In the genomic region with DNA sequence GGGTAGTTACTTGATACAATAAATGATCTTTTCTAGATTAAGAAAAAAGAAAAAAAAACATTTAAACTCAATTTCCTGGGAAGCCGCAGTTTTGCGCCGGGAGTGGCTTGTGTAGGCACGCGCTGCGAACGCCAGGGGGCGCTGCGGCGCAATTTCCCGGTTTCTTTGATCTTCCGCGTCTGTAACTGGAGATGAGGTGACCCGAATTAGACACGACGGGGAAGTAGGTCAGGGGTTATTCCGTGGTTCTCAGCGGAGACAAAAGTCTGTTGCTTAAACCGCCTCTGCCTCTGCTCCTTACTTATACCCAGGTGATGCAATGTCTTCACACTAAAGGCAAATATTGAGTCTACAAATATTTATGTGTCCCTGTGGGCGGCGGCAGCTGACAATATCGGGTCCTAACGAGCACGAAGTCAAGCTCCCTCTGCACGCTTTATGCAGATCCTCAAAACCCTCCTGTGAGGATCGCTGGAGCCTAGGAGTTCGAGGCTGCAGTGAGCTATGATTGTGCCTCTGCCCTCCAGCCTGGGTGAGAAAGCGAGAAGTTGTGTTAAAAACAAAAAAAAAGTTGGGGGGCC, we compare ENCODE assay signal across 1 cellular context.
TF ChIP-seq lines count a peak whose summit lies in the region.

No MANE protein-coding gene starts in this region.

TF ChIP-seq in HepG2, 621 proteins besides CTCF, POLR2A, EP300 and RAD21 (continued from another document and continues in another):
- TF ChIP-seq, protein P1, sequence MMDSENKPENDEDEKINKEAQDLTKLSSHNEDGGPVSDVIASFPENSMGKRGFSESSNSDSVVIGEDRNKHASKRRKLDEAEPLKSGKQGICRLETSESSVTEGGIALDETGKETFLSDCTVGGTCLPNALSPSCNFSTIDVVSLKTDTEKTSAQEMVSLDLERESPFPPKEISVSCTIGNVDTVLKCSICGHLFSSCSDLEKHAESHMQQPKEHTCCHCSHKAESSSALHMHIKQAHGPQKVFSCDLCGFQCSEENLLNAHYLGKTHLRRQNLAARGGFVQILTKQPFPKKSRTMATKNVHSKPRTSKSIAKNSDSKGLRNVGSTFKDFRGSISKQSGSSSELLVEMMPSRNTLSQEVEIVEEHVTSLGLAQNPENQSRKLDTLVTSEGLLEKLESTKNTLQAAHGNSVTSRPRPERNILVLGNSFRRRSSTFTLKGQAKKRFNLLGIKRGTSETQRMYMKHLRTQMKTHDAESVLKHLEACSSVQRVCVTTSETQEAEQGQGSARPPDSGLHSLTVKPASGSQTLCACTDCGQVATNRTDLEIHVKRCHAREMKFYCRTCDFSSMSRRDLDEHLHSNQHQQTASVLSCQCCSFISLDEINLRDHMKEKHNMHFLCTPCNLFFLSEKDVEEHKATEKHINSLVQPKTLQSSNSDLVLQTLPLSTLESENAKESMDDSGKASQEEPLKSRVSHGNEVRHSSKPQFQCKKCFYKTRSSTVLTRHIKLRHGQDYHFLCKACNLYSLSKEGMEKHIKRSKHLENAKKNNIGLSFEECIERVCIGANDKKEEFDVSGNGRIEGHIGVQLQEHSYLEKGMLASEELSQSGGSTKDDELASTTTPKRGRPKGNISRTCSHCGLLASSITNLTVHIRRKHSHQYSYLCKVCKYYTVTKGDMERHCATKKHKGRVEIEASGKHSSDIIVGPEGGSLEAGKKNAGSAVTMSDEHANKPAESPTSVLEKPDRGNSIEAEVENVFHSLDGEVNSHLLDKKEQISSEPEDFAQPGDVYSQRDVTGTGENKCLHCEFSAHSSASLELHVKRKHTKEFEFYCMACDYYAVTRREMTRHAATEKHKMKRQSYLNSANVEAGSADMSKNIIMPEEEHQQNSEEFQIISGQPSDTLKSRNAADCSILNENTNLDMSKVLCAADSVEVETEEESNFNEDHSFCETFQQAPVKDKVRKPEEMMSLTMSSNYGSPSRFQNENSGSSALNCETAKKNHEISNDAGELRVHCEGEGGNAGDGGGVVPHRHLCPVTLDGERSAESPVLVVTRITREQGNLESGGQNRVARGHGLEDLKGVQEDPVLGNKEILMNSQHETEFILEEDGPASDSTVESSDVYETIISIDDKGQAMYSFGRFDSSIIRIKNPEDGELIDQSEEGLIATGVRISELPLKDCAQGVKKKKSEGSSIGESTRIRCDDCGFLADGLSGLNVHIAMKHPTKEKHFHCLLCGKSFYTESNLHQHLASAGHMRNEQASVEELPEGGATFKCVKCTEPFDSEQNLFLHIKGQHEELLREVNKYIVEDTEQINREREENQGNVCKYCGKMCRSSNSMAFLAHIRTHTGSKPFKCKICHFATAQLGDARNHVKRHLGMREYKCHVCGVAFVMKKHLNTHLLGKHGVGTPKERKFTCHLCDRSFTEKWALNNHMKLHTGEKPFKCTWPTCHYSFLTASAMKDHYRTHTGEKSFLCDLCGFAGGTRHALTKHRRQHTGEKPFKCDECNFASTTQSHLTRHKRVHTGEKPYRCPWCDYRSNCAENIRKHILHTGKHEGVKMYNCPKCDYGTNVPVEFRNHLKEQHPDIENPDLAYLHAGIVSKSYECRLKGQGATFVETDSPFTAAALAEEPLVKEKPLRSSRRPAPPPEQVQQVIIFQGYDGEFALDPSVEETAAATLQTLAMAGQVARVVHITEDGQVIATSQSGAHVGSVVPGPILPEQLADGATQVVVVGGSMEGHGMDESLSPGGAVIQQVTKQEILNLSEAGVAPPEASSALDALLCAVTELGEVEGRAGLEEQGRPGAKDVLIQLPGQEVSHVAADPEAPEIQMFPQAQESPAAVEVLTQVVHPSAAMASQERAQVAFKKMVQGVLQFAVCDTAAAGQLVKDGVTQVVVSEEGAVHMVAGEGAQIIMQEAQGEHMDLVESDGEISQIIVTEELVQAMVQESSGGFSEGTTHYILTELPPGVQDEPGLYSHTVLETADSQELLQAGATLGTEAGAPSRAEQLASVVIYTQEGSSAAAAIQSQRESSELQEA (CRISPR knock-in tag; IDR thresholded peaks at IDR 0.05; ENCODE audit: not compliant biosample characterization): no peak
- TF ChIP-seq FOXJ3 (CRISPR knock-in tag; IDR thresholded peaks at IDR 0.05; ENCODE audit: borderline replicate concordance) (peak; percentile 73; the same call in 1 of the 2 replicates), NFKBIZ (CRISPR knock-in tag; IDR thresholded peaks at IDR 0.05) (peak; percentile 64; the same call in 1 of the 2 replicates), ZFY (CRISPR knock-in tag; IDR thresholded peaks at IDR 0.05) (no peak), MYC (CRISPR knock-in tag; IDR thresholded peaks at IDR 0.05; ENCODE audit: borderline replicate concordance) (no peak), ZNF614 (CRISPR knock-in tag; IDR thresholded peaks at IDR 0.05; ENCODE audit: borderline replicate concordance) (peak; percentile 97), ZMYM2 (CRISPR knock-in tag; IDR thresholded peaks at IDR 0.05) (peak; percentile 90), KLF16 (CRISPR knock-in tag; IDR thresholded peaks at IDR 0.05) (peak in 1 of 2 experiments; percentile 89; a peak in 2 of 4 replicates), RFX5 (IDR thresholded peaks at IDR 0.05; ENCODE audit: low read depth, low read length) (no peak), CBFB (CRISPR knock-in tag; IDR thresholded peaks at IDR 0.05) (peak; percentile 36; the same call in 1 of the 2 replicates), MED13 (CRISPR knock-in tag; IDR thresholded peaks at IDR 0.05) (no peak), HOXA9 (CRISPR knock-in tag; IDR thresholded peaks at IDR 0.05; ENCODE audit: borderline replicate concordance) (no peak), RBFOX2 (IDR thresholded peaks at IDR 0.05; ENCODE audit: low read depth, low read length) (no peak), SRSF4 (IDR thresholded peaks at IDR 0.05; ENCODE audit: low read depth, low read length, poor library complexity, severe bottlenecking) (no peak), ZNF781 (CRISPR knock-in tag; IDR thresholded peaks at IDR 0.05; ENCODE audit: borderline replicate concordance, not compliant biosample characterization) (no peak), MAFG (CRISPR knock-in tag; IDR thresholded peaks at IDR 0.05) (no peak), SCMH1 (CRISPR knock-in tag; IDR thresholded peaks at IDR 0.05; ENCODE audit: borderline replicate concordance) (no peak), CEBPG (CRISPR knock-in tag; IDR thresholded peaks at IDR 0.05) (peak; percentile 98), CENPX (CRISPR knock-in tag; IDR thresholded peaks at IDR 0.05) (no peak), SP2 (CRISPR knock-in tag; IDR thresholded peaks at IDR 0.05) (no peak), TBX2 (CRISPR knock-in tag; IDR thresholded peaks at IDR 0.05; ENCODE audit: borderline replicate concordance) (peak; percentile 98), ZSCAN29 (CRISPR knock-in tag; conservative IDR thresholded peaks at IDR 0.05) (peak; percentile 96), HDAC2 (CRISPR knock-in tag; IDR thresholded peaks at IDR 0.05) (peak; percentile 85), DNMT1 (CRISPR knock-in tag; IDR thresholded peaks at IDR 0.05) (no peak), ZNF766 (CRISPR knock-in tag; IDR thresholded peaks at IDR 0.05; ENCODE audit: borderline replicate concordance) (no peak; the same call in 1 of the 2 replicates)
- TF ChIP-seq, protein P2, sequence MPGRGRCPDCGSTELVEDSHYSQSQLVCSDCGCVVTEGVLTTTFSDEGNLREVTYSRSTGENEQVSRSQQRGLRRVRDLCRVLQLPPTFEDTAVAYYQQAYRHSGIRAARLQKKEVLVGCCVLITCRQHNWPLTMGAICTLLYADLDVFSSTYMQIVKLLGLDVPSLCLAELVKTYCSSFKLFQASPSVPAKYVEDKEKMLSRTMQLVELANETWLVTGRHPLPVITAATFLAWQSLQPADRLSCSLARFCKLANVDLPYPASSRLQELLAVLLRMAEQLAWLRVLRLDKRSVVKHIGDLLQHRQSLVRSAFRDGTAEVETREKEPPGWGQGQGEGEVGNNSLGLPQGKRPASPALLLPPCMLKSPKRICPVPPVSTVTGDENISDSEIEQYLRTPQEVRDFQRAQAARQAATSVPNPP (CRISPR knock-in tag; IDR thresholded peaks at IDR 0.05): peak; percentile 72; the same call in 1 of the 2 replicates
- TF ChIP-seq, protein P3, sequence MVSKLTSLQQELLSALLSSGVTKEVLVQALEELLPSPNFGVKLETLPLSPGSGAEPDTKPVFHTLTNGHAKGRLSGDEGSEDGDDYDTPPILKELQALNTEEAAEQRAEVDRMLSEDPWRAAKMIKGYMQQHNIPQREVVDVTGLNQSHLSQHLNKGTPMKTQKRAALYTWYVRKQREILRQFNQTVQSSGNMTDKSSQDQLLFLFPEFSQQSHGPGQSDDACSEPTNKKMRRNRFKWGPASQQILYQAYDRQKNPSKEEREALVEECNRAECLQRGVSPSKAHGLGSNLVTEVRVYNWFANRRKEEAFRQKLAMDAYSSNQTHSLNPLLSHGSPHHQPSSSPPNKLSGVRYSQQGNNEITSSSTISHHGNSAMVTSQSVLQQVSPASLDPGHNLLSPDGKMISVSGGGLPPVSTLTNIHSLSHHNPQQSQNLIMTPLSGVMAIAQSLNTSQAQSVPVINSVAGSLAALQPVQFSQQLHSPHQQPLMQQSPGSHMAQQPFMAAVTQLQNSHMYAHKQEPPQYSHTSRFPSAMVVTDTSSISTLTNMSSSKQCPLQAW (CRISPR knock-in tag; IDR thresholded peaks at IDR 0.05): peak; percentile 37; the same call in 1 of the 2 replicates
- TF ChIP-seq, protein P4, sequence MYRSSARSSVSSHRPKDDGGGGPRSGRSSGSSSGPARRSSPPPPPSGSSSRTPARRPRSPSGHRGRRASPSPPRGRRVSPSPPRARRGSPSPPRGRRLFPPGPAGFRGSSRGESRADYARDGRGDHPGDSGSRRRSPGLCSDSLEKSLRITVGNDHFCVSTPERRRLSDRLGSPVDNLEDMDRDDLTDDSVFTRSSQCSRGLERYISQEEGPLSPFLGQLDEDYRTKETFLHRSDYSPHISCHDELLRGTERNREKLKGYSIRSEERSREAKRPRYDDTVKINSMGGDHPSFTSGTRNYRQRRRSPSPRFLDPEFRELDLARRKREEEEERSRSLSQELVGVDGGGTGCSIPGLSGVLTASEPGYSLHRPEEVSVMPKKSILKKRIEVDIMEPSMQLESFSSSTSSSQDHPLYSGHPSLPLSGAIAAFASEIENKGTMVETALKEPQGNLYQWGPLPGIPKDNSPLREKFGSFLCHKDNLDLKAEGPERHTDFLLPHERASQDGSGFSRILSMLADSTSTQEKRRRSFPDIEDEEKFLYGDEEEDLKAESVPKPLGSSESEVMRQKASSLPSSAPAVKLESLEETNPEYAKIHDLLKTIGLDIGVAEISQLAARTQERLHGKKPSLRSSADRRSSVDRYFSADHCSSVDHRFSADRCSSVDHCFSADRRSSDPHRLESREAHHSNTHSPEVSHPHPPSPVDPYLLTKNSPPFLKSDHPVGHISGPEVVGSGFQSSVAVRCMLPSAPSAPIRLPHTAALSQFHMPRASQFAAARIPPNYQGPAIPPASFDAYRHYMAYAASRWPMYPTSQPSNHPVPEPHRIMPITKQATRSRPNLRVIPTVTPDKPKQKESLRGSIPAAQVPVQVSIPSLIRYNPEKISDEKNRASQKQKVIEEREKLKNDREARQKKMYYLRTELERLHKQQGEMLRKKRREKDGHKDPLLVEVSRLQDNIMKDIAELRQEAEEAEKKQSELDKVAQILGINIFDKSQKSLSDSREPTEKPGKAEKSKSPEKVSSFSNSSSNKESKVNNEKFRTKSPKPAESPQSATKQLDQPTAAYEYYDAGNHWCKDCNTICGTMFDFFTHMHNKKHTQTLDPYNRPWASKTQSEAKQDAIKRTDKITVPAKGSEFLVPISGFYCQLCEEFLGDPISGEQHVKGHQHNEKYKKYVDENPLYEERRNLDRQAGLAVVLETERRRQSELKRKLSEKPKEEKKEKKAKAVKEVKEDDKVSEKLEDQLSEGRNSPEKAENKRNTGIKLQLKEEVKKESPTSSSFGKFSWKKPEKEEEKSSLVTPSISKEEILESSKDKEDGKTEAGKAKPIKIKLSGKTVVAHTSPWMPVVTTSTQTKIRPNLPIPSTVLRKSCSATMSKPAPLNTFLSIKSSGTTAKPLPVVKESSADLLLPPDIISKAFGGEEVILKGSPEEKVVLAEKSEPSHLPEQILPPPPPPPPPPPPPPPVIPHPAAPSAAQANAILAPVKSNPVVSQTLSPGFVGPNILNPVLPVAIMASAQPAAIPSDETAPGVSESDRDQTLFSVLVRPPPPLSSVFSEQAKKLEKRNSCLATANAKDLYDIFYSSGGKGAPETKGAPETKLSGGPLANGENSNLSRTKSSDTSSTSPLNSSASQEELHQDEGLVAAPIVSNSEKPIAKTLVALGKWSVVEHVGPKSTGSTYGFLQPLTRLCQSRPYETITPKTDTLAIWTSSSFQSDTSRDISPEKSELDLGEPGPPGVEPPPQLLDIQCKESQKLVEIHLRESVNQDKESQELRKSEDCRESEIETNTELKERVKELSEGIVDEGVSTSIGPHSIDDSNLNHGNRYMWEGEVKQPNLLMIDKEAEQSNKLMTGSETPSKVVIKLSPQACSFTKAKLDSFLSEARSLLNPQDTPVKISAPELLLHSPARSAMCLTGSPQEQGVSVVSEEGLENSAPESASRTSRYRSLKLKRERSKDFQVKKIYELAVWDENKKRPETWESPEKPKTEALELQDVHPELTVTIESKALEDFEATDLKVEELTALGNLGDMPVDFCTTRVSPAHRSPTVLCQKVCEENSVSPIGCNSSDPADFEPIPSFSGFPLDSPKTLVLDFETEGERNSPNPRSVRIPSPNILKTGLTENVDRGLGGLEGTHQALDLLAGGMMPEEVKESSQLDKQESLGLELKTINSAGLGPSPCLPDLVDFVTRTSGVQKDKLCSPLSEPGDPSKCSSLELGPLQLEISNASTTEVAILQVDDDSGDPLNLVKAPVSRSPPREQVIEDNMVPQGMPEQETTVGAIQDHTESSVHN (CRISPR knock-in tag; IDR thresholded peaks at IDR 0.05): no peak
- TF ChIP-seq, protein P5, sequence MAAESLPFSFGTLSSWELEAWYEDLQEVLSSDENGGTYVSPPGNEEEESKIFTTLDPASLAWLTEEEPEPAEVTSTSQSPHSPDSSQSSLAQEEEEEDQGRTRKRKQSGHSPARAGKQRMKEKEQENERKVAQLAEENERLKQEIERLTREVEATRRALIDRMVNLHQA (CRISPR knock-in tag; IDR thresholded peaks at IDR 0.05): no peak
- TF ChIP-seq, protein P6, sequence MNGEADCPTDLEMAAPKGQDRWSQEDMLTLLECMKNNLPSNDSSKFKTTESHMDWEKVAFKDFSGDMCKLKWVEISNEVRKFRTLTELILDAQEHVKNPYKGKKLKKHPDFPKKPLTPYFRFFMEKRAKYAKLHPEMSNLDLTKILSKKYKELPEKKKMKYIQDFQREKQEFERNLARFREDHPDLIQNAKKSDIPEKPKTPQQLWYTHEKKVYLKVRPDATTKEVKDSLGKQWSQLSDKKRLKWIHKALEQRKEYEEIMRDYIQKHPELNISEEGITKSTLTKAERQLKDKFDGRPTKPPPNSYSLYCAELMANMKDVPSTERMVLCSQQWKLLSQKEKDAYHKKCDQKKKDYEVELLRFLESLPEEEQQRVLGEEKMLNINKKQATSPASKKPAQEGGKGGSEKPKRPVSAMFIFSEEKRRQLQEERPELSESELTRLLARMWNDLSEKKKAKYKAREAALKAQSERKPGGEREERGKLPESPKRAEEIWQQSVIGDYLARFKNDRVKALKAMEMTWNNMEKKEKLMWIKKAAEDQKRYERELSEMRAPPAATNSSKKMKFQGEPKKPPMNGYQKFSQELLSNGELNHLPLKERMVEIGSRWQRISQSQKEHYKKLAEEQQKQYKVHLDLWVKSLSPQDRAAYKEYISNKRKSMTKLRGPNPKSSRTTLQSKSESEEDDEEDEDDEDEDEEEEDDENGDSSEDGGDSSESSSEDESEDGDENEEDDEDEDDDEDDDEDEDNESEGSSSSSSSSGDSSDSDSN (CRISPR knock-in tag; IDR thresholded peaks at IDR 0.05): peak; percentile 42; the same call in 1 of the 2 replicates
- TF ChIP-seq, protein P7, sequence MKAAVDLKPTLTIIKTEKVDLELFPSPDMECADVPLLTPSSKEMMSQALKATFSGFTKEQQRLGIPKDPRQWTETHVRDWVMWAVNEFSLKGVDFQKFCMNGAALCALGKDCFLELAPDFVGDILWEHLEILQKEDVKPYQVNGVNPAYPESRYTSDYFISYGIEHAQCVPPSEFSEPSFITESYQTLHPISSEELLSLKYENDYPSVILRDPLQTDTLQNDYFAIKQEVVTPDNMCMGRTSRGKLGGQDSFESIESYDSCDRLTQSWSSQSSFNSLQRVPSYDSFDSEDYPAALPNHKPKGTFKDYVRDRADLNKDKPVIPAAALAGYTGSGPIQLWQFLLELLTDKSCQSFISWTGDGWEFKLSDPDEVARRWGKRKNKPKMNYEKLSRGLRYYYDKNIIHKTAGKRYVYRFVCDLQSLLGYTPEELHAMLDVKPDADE (CRISPR knock-in tag; IDR thresholded peaks at IDR 0.05): no peak
